Comparison of ENCODE assay signal across 9 cellular contexts in the genomic region with DNA sequence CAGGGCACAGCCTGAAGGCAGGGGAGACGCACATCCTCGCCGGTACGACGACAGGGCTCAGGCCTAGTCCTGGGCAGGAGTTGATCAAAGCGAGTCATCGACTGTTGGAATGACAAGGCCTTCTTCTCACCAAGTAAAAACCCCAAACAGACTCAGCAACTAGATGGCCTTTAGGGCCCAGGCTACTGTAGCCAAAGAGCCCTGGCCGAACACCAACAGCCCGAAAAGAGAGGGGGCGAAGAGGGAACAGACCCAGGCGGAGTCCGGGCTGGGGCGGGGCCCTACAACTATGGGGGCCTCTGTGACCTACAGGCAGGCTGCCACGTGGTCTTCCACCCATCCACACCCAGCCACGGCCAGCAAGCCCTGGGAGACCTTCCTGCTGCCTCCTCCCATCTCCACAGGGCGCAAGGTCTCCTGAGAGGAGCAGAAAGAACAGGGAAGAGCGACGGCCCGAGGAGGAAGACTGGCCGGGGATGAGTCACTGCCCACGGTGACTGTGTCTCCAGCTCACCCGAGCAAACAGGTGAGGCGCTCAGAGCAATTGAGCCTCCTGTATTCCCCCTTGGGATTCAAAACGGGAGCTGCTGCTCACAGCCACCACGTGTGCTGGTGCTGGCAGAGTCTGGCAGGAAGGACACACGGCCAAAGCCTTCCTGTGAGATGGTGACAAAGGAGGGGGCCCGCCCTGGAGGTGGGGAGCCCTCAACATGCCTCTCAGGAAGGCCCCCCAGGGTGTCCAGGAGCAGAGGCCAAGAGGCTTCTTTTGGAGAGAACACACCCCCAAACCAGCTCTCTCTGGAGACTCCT. TPM values are rescaled to one million over a fixed set of nuclear protein-coding genes. Genes with fewer than 3 reads are reported as not detected.
DNase-seq lines count a peak whose midpoint lies in the region; ATAC-seq, FAIRE-seq and TF ChIP-seq lines count a peak whose summit lies in the region.
"Had no signal": no experiment of that assay in that cellular context is flagged by ENCODE, and none has a peak within 500 bp of the region (broad histone marks: within the 10 kb centered on the region; RNA-seq: fewer than 3 reads in every experiment).

No MANE protein-coding gene starts in this region.

- peaks cover 28 to 60% of the 10 kb centered on the region in 2 donors for H3K36me3 ChIP-seq in small intestine (ENCODE audit: control insufficient read depth in 2 of 2, insufficient read depth in 2 of 2, low read length in 2 of 2)

- H3K27me3 ChIP-seq in small intestine (ENCODE audit: control insufficient read depth in 2 of 2, insufficient read depth in 2 of 2, low read length in 2 of 2) = no peaks in the 10 kb centered on the region

- FAIRE-seq in small intestine (lab: Jason Lieb, UNC) (no peak), urothelium cell line (lab: Jason Lieb, UNC) (no peak)

- TF ChIP-seq CTCF in fibroblast of villous mesenchyme (IDR thresholded peaks at IDR 0.05; ENCODE audit: insufficient read depth, low read depth, low read length) = no peak

- H3K4me1 ChIP-seq in small intestine (ENCODE audit: control insufficient read depth in 2 of 2, insufficient read depth in 1 of 2, low read depth in 1 of 2, low read length in 1 of 2) = peaks cover 0 to 4% of the 10 kb centered on the region in 2 donors

- WGBS in small intestine, 3 donors = 57 to 70% (median 61%) methylated on average over 26 to 27 of the region's 27 CpGs

- peak overlapping the region; percentile 25 to 61 for H3K27ac ChIP-seq in small intestine (ENCODE audit: low read depth in 1 of 2, low read length in 1 of 2)

- ATAC-seq in HG03571 (IDR thresholded peaks at IDR 0.05; ENCODE audit: unreplicated experiment) (no peak), GM18861 (IDR thresholded peaks at IDR 0.05; ENCODE audit: unreplicated experiment) (no peak)

- H3K9me3 ChIP-seq in small intestine (ENCODE audit: control insufficient read depth, low read depth) = no peaks in the 10 kb centered on the region

- DNase-seq in H4 (ENCODE audit: low spot score) (peak; percentile 47), T1000 (lab: John Stamatoyannopoulos, UW) (peak; percentile 66), fibroblast of villous mesenchyme (ENCODE audit: low read depth) (peak; percentile 65), small intestine (no peak), urothelium cell line (ENCODE audit: low spot score) (no peak), midbrain (lab: John Stamatoyannopoulos, UW) (no peak)
- DNase-seq: activated naive CD8-positive, alpha-beta T cell treated with anti-CD3 and anti-CD28 coated beads, Interleukin-2, amount 10 ng/mL, durations not matched to agents 7 days and 5 days had no signal

- H3K4me3 ChIP-seq in fibroblast of villous mesenchyme (ENCODE audit: low read depth, low read length) = no peak overlapping the region
- H3K4me3 ChIP-seq in small intestine (ENCODE audit: low read depth in 1 of 2, low read length in 2 of 2) = no peak overlapping the region

RNA-seq across cellular contexts. Expression of a gene that starts 17.7 kb away (rescaled TPM):
- total RNA-seq in H4 (2014; rRNA removed; shearing (Covaris generic)) = 22.2 and 30.0 TPM in 2 replicates
- 131 and 174 TPM in 2 replicates for total RNA-seq in fibroblast of villous mesenchyme
- polyA plus RNA-seq in small intestine = 10 to 100 TPM in 1 of 3 donors, 1 to 10 TPM in 2; 5.4 to 33.2 (median 7.8) TPM

RNA-seq across cellular contexts. Expression of a gene that starts 26.9 kb away (rescaled TPM):
- total RNA-seq in H4 (2014; rRNA removed; shearing (Covaris generic)) = 30.3 and 33.9 TPM in 2 replicates
- 49.3 and 57.0 TPM in 2 replicates for total RNA-seq in fibroblast of villous mesenchyme
- 100 to 1,000 TPM; 111 to 148 (median 146) TPM for polyA plus RNA-seq in small intestine

RNA-seq across cellular contexts. Expression of a gene that starts 33.9 kb away (rescaled TPM):
- total RNA-seq in H4 (2014; rRNA removed; shearing (Covaris generic)) = 1.8 and 4.7 TPM in 2 replicates
- 19.9 and 20.6 TPM in 2 replicates for total RNA-seq in fibroblast of villous mesenchyme
- 10 to 100 TPM; 36.7 to 97.3 (median 47.7) TPM for polyA plus RNA-seq in small intestine

Comparison
In these comparisons a context has a peak if more than half of its experiments do, and no peak if none do; other contexts are left out.
1. DNase-seq: peak in H4 (single experiment), T1000 (single experiment) and fibroblast of villous mesenchyme (single experiment); none in small intestine (single experiment), urothelium cell line (single experiment) and midbrain (single experiment).